Comparison of ENCODE assay signal across 8 cellular contexts in genomic region chr3:152270944-152271343, GRCh38. TPM values are rescaled to one million over a fixed set of nuclear protein-coding genes. Genes with fewer than 3 reads are reported as not detected.
A peak's percentile ranks its signal among the peaks of the same experiment; 100 is the strongest.
DNase-seq lines count a peak whose midpoint lies in the region; ATAC-seq and TF ChIP-seq lines count a peak whose summit lies in the region.

No MANE protein-coding gene starts in this region.

- H3K36me3 Mint-ChIP-seq in naive thymus-derived CD8-positive, alpha-beta T cell = peaks cover 9 to 20% (median 12%) of the 10 kb centered on the region in 3 donors

- H3K4me3 ChIP-seq in AG09309 (ENCODE audit: control insufficient read depth, low read depth, low read length) = peak overlapping the region; percentile 73
- H3K4me3 ChIP-seq in choroid plexus epithelial cell (ENCODE audit: low read depth, low read length) = peak overlapping the region; percentile 90

- H3K4me1 Mint-ChIP-seq in naive thymus-derived CD8-positive, alpha-beta T cell = peaks cover 33 to 66% (median 59%) of the 10 kb centered on the region in 4 donors

- POLR2A ChIA-PET in naive thymus-derived CD8-positive, alpha-beta T cell (lab: Charles Lee) = interaction anchor here (3.6 to 7.7 kb wide), 2 partner anchors 14 to 85 kb away, joined by 59 to 194 read pairs; no protein-coding TSS in a partner anchor

- no peaks in the 10 kb centered on the region for H3K9me3 ChIP-seq in KOPT-K1 (ENCODE audit: insufficient read depth, low read length, poor library complexity, severe bottlenecking)

- peak overlapping the region; percentile 97 for H3K27ac ChIP-seq in KOPT-K1 (ENCODE audit: low read depth, low read length, poor library complexity, severe bottlenecking)

- no peaks in the 10 kb centered on the region for H3K27me3 Mint-ChIP-seq in naive thymus-derived CD8-positive, alpha-beta T cell

- DNase-seq in AG09309 (ENCODE audit: low read depth) (no peak), choroid plexus epithelial cell (ENCODE audit: low read depth) (no peak), SK-N-DZ (ENCODE audit: low spot score) (no peak)
- no peak for DNase-seq in naive thymus-derived CD8-positive, alpha-beta T cell

- ATAC-seq in naive thymus-derived CD8-positive, alpha-beta T cell = no peak
- ATAC-seq in HG02763 (IDR thresholded peaks at IDR 0.05; ENCODE audit: unreplicated experiment) (no peak), GM19463 (IDR thresholded peaks at IDR 0.05; ENCODE audit: unreplicated experiment) (no peak), GM21737 (IDR thresholded peaks at IDR 0.05; ENCODE audit: unreplicated experiment) (no peak)

- peak overlapping the region; percentile 90 to 99 (median 98) for H3K27ac Mint-ChIP-seq in naive thymus-derived CD8-positive, alpha-beta T cell

- H3K4me3 Mint-ChIP-seq in naive thymus-derived CD8-positive, alpha-beta T cell = peak overlapping the region; percentile 77 to 99 (median 98)

- TF ChIP-seq CTCF in AG09309 (IDR thresholded peaks at IDR 0.05; ENCODE audit: control insufficient read depth, insufficient read depth, low read depth, low read length, missing control alignments) (no peak), choroid plexus epithelial cell (conservative IDR thresholded peaks at IDR 0.05; ENCODE audit: low read depth, low read length) (no peak)

- no peaks in the 10 kb centered on the region for H3K9me3 Mint-ChIP-seq in naive thymus-derived CD8-positive, alpha-beta T cell

- H3K36me3 ChIP-seq in KOPT-K1 (ENCODE audit: insufficient read depth, low read length) = peaks cover 49% of the 10 kb centered on the region

RNA-seq across cellular contexts. Expression of gene MBNL1, which starts 2.2 kb away (rescaled TPM):
- total RNA-seq in naive thymus-derived CD8-positive, alpha-beta T cell = 100 to 1,000 TPM; 419 to 423 TPM
- polyA plus RNA-seq in naive thymus-derived CD8-positive, alpha-beta T cell = 100 to 1,000 TPM; 298 to 370 (median 331) TPM
- polyA plus RNA-seq in SK-N-DZ (2014; cell fraction: cytosol; rRNA removed) = 11.7 and 12.0 TPM in 2 replicates
- 20.1 TPM in 2 replicates for polyA plus RNA-seq in SK-N-DZ (2014; cell fraction: nucleus; rRNA removed)
